ENCODE assay signal across 9 cellular contexts in genomic region chr1:10495475-10495817, GRCh38. TPM values are rescaled to one million over a fixed set of nuclear protein-coding genes. Genes with fewer than 3 reads are reported as not detected.
DNase-seq lines count a peak whose midpoint lies in the region; ATAC-seq and TF ChIP-seq lines count a peak whose summit lies in the region.
"Had no signal": no experiment of that assay in that cellular context is flagged by ENCODE, and none has a peak within 500 bp of the region (broad histone marks: within the 10 kb centered on the region; RNA-seq: fewer than 3 reads in every experiment).

No MANE protein-coding gene starts in this region.

- H3K9me3 ChIP-seq in mucosa of stomach (ENCODE audit: control insufficient read depth, low read length) (no peaks in the 10 kb centered on the region), thyroid gland (no peaks in the 10 kb centered on the region)

- H3K27me3 ChIP-seq in mucosa of stomach (ENCODE audit: control insufficient read depth, insufficient read depth, low read length), result no peaks in the 10 kb centered on the region
- no peaks in the 10 kb centered on the region for H3K27me3 ChIP-seq in thyroid gland

- no peaks in the 10 kb centered on the region for H3K27me3 Mint-ChIP-seq in activated T-cell treated with anti-CD3 and anti-CD28 coated beads, Interleukin-2, amount 50 U/mL, for 24 hours
- no peaks in the 10 kb centered on the region for H3K27me3 Mint-ChIP-seq in activated naive CD8-positive, alpha-beta T cell treated with anti-CD3 and anti-CD28 coated beads, Interleukin-2, amount 50 U/mL, for 24 hours

- no peaks in the 10 kb centered on the region for H3K9me3 Mint-ChIP-seq in activated T-cell treated with anti-CD3 and anti-CD28 coated beads, Interleukin-2, amount 50 U/mL, for 24 hours
- no peaks in the 10 kb centered on the region for H3K9me3 Mint-ChIP-seq in activated naive CD8-positive, alpha-beta T cell treated with anti-CD3 and anti-CD28 coated beads, Interleukin-2, amount 50 U/mL, for 24 hours

- peak overlapping the region; percentile 90 for H3K27ac Mint-ChIP-seq in activated T-cell treated with anti-CD3 and anti-CD28 coated beads, Interleukin-2, amount 50 U/mL, for 24 hours
- H3K27ac Mint-ChIP-seq in activated naive CD8-positive, alpha-beta T cell treated with anti-CD3 and anti-CD28 coated beads, Interleukin-2, amount 50 U/mL, for 24 hours, result peak overlapping the region; percentile 93

- H3K4me3 Mint-ChIP-seq in activated T-cell treated with anti-CD3 and anti-CD28 coated beads, Interleukin-2, amount 50 U/mL, for 24 hours, result peak overlapping the region; percentile 65
- H3K4me3 Mint-ChIP-seq in activated naive CD8-positive, alpha-beta T cell treated with anti-CD3 and anti-CD28 coated beads, Interleukin-2, amount 50 U/mL, for 24 hours, result peak overlapping the region; percentile 77

- no peak for ATAC-seq in activated naive CD8-positive, alpha-beta T cell treated with anti-CD3 and anti-CD28 coated beads, Interleukin-2, amount 50 U/mL, for 24 hours

- H3K36me3 ChIP-seq in mucosa of stomach (ENCODE audit: control insufficient read depth, insufficient read depth, low read length) (no peaks in the 10 kb centered on the region), thyroid gland (no peaks in the 10 kb centered on the region)

- peaks cover 52% of the 10 kb centered on the region for H3K4me1 Mint-ChIP-seq in activated T-cell treated with anti-CD3 and anti-CD28 coated beads, Interleukin-2, amount 50 U/mL, for 24 hours (ENCODE audit: low read depth)
- peaks cover 49% of the 10 kb centered on the region for H3K4me1 Mint-ChIP-seq in activated naive CD8-positive, alpha-beta T cell treated with anti-CD3 and anti-CD28 coated beads, Interleukin-2, amount 50 U/mL, for 24 hours

- no peak for TF ChIP-seq CTCF in thyroid gland (IDR thresholded peaks at IDR 0.05)

- peak overlapping the region; percentile 24 for H3K9ac ChIP-seq in mucosa of stomach (ENCODE audit: low read length)

- peaks cover 28% of the 10 kb centered on the region for H3K36me3 Mint-ChIP-seq in activated T-cell treated with anti-CD3 and anti-CD28 coated beads, Interleukin-2, amount 50 U/mL, for 24 hours (ENCODE audit: low read depth)
- peaks cover 7% of the 10 kb centered on the region for H3K36me3 Mint-ChIP-seq in activated naive CD8-positive, alpha-beta T cell treated with anti-CD3 and anti-CD28 coated beads, Interleukin-2, amount 50 U/mL, for 24 hours (ENCODE audit: low read depth)

- TF ChIP-seq POLR2A in thyroid gland (IDR thresholded peaks at IDR 0.05), result no peak

- peak overlapping the region; percentile 17 for H3K4me3 ChIP-seq in mucosa of stomach (ENCODE audit: low read length)
- H3K4me3 ChIP-seq in thyroid gland (replicated peaks in 1 of 3), result no peak overlapping the region

- intact Hi-C loops in thyroid gland (cut with DNase I), result no loop called here

- peak overlapping the region in 2 of 3 donors; percentile 12 to 67 for H3K27ac ChIP-seq in thyroid gland

- peaks cover 17% of the 10 kb centered on the region for H3K4me1 ChIP-seq in mucosa of stomach (ENCODE audit: control insufficient read depth, insufficient read depth, low read length)
- peaks cover 8 to 15% of the 10 kb centered on the region in 2 donors for H3K4me1 ChIP-seq in thyroid gland

- WGBS in thyroid gland, 2 donors, result 71 to 76% methylated on average over 10 of the region's 10 CpGs

- no peak for DNase-seq in activated T-cell treated with anti-CD3 and anti-CD28 coated beads, Interleukin-2, amount 50 U/mL, for 24 hours
- no peak for DNase-seq in activated T-cell treated with anti-CD3 and anti-CD28 coated beads, Interleukin-2, amount 50 U/mL, for 1 hour
- DNase-seq in activated naive CD8-positive, alpha-beta T cell treated with anti-CD3 and anti-CD28 coated beads, Interleukin-2, amount 50 U/mL, for 24 hours, result no peak
- no peak for DNase-seq in thyroid gland
- DNase-seq in HT-29 (ENCODE audit: low spot score), result no peak
- no peak for DNase-seq in GF-D8 (lab: John Stamatoyannopoulos, UW)
- no peak for DNase-seq in RPMI8226

RNA-seq across cellular contexts. Expression of gene PEX14, which starts 20.7 kb away (rescaled TPM):
- total RNA-seq in thyroid gland, result 10 to 100 TPM; 14.0 to 28.4 (median 20.7) TPM
- 22.2 and 26.6 TPM in 2 replicates for total RNA-seq in HT-29 (2014; rRNA removed; shearing (Covaris generic))

RNA-seq across cellular contexts. Expression of gene DFFA, which starts 23.1 kb away (rescaled TPM):
- 10 to 100 TPM; 24.2 to 30.3 (median 27.5) TPM for total RNA-seq in thyroid gland
- 41.2 and 43.2 TPM in 2 replicates for total RNA-seq in HT-29 (2014; rRNA removed; shearing (Covaris generic))

RNA-seq across cellular contexts. Expression of gene CORT, which starts 45.6 kb away (rescaled TPM):
- total RNA-seq in thyroid gland, result under 1 TPM in 2 of 4 donors, not detected in 2; 0.54 to 0.89 TPM
- total RNA-seq in HT-29 (2014; rRNA removed; shearing (Covaris generic)), result 0.23 TPM in 1 of 2 replicates, not detected in the other
- total RNA-seq: M059J had no signal
